13 cellular contexts compared by ENCODE assay signal in the genomic region with DNA sequence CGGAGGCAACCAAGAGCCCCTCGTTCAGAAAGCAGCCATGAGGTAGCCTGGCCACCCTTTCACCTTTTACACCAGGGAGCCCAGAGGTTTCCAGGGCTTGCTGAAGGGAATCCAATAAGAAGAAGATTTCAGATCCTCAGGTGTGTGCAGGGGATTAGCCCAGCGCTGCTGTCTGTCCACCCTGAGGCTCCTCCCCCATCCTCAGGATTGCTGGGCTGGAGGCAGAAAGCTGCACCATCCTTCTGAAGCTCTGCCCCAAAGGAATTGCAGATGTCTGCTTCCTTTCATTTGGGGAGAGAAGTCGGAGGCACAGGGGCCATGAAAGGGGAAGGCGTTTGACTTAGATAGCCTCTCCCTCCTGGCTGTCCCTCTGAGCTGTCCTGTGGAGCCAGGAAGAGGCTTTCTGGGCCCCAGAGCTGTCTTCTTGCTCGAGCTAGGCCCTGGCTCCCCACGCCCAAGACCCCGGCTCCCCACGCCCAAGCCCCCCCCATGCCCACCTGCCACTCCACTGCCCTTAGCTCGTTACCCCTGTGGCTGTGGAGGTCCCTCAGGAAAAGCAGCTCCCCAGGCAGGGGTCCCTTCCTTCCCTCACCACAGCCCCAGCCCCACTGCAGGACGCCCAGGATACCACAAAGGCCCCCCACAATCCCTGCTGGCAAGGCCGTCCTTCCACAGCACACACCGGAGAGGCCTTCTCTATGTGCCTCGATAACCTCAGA.
DNase-seq lines count a peak whose midpoint lies in the region; ATAC-seq and TF ChIP-seq lines count a peak whose summit lies in the region.
"Had no signal": no experiment of that assay in that cellular context is flagged by ENCODE, and none has a peak within 500 bp of the region (broad histone marks: within the 10 kb centered on the region; RNA-seq: fewer than 3 reads in every experiment).

No MANE protein-coding gene starts in this region.

- H3K36me3 Mint-ChIP-seq in WTC11: no peaks in the 10 kb centered on the region
- H3K36me3 Mint-ChIP-seq: CD14-positive monocyte, IgD-negative memory B cell had no signal

- peaks cover 31% of the 10 kb centered on the region for H3K4me1 Mint-ChIP-seq in WTC11
- H3K4me1 Mint-ChIP-seq: CD14-positive monocyte, IgD-negative memory B cell had no signal

- no peak overlapping the region for H3K9ac ChIP-seq in muscle layer of colon (ENCODE audit: low read length)

- ATAC-seq in Right ventricle myocardium superior (ENCODE audit: poor library complexity) (no peak), WTC11 (peak; percentile 72), GM18511 (IDR thresholded peaks at IDR 0.05; ENCODE audit: unreplicated experiment) (no peak), GM18873 (IDR thresholded peaks at IDR 0.05; ENCODE audit: low FRiP score, unreplicated experiment) (no peak)

- no peaks in the 10 kb centered on the region for H3K36me3 ChIP-seq in cardiac muscle cell
- no peaks in the 10 kb centered on the region for H3K36me3 ChIP-seq in muscle layer of colon (ENCODE audit: insufficient read depth, low read length)

- H3K4me1 ChIP-seq in cardiac muscle cell (ENCODE audit: low read depth): peaks cover 24% of the 10 kb centered on the region
- peaks cover 48% of the 10 kb centered on the region for H3K4me1 ChIP-seq in muscle layer of colon (ENCODE audit: insufficient read depth, low read length)

- TF ChIP-seq CTCF in cardiac muscle cell (IDR thresholded peaks at IDR 0.05; ENCODE audit: low read depth, low read length): no peak
- no peak for TF ChIP-seq CTCF in WTC11 (IDR thresholded peaks at IDR 0.05)

- H3K27ac ChIP-seq in cardiac muscle cell (peak overlapping the region; percentile 81), muscle layer of colon (ENCODE audit: low read depth, low read length) (peak overlapping the region; percentile 27)

- DNase-seq in cardiac muscle cell (ENCODE audit: low read depth in 1 of 2, low spot score in 1 of 2) (peak in 1 of 2 donors; percentile 22), Right ventricle myocardium superior (no peak), WTC11 (ENCODE audit: low spot score) (no peak), nucleus accumbens (lab: John Stamatoyannopoulos, UW) (no peak), dermis blood vessel endothelial cell (no peak)
- DNase-seq: COR-L47, NCI-H1930, NCI-H2171 had no signal

- no peaks in the 10 kb centered on the region for H3K27me3 Mint-ChIP-seq in WTC11 (ENCODE audit: low read depth)

- no peak overlapping the region for H3K4me3 ChIP-seq in cardiac muscle cell
- H3K4me3 ChIP-seq in muscle layer of colon (ENCODE audit: low read depth in 1 of 2, low read length in 2 of 2): no peak overlapping the region

- H3K4me3 Mint-ChIP-seq in WTC11: no peak overlapping the region
- H3K4me3 Mint-ChIP-seq: CD14-positive monocyte, IgD-negative memory B cell had no signal

- intact Hi-C loops in Right ventricle myocardium superior (cut with DNase I): no loop called here

- no peak overlapping the region for H3K27ac Mint-ChIP-seq in WTC11
- H3K27ac Mint-ChIP-seq: IgD-negative memory B cell had no signal

- H3K9me3 Mint-ChIP-seq in WTC11: no peaks in the 10 kb centered on the region
- H3K9me3 Mint-ChIP-seq: CD14-positive monocyte, IgD-negative memory B cell had no signal

- CTCF ChIA-PET in WTC11 (lab: Charles Lee): interaction anchor here (0.7 to 3.8 kb wide), 9 partner anchors 11 to 355 kb away, joined by 3 to 28 read pairs (median 4); no protein-coding TSS in a partner anchor

- POLR2A ChIA-PET in WTC11 (lab: Charles Lee): interaction anchor here (0.7 kb wide), 1 partner anchor 25 kb away, joined by 3 read pairs; no protein-coding TSS in a partner anchor

- no peaks in the 10 kb centered on the region for H3K9me3 ChIP-seq in cardiac muscle cell (ENCODE audit: low read depth)
- H3K9me3 ChIP-seq in muscle layer of colon (ENCODE audit: low read length): no peaks in the 10 kb centered on the region

- no peaks in the 10 kb centered on the region for H3K27me3 ChIP-seq in cardiac muscle cell
- no peaks in the 10 kb centered on the region for H3K27me3 ChIP-seq in muscle layer of colon (ENCODE audit: control insufficient read depth in 1 of 2, insufficient read depth in 2 of 2, low read length in 2 of 2)

TF ChIP-seq in WTC11, 78 proteins besides CTCF, POLR2A, EP300 and RAD21:
- TF ChIP-seq, protein P1, sequence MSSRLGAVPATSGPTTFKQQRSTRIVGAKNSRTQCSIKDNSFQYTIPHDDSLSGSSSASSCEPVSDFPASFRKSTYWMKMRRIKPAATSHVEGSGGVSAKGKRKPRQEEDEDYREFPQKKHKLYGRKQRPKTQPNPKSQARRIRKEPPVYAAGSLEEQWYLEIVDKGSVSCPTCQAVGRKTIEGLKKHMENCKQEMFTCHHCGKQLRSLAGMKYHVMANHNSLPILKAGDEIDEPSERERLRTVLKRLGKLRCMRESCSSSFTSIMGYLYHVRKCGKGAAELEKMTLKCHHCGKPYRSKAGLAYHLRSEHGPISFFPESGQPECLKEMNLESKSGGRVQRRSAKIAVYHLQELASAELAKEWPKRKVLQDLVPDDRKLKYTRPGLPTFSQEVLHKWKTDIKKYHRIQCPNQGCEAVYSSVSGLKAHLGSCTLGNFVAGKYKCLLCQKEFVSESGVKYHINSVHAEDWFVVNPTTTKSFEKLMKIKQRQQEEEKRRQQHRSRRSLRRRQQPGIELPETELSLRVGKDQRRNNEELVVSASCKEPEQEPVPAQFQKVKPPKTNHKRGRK (CRISPR knock-in tag; IDR thresholded peaks at IDR 0.05; ENCODE audit: borderline replicate concordance): no peak
